22 cellular contexts compared by ENCODE assay signal in genomic region chr16:77157773-77158172, GRCh38.
"Had no signal": no experiment of that assay in that cellular context is flagged by ENCODE, and none has a peak within 500 bp of the region (broad histone marks: within the 10 kb centered on the region; RNA-seq: fewer than 3 reads in every experiment).

No MANE protein-coding gene starts in this region.

- H3K9me3 Mint-ChIP-seq: activated naive CD4-positive, alpha-beta T cell treated with anti-CD3 and anti-CD28 coated beads, Interleukin-2, amount 50 U/mL, for 24 hours; central memory CD8-positive, alpha-beta T cell; stimulated activated memory B cell treated with anti-CD40 and anti-IgM and Interleukin-4, amounts not matched to agents 10 μg/mL and 1 μg/mL and 100 μg/mL, for 72 hours had no signal

- H3K4me1 ChIP-seq: esophagus squamous epithelium, foreskin keratinocyte, lower lobe of right lung, parathyroid adenoma, right lobe of liver, stomach, testis, uterus had no signal

- H3K4me1 Mint-ChIP-seq: activated naive CD4-positive, alpha-beta T cell treated with anti-CD3 and anti-CD28 coated beads, Interleukin-2, amount 50 U/mL, for 24 hours; central memory CD8-positive, alpha-beta T cell; endodermal cell; naive B cell; stimulated activated memory B cell treated with anti-CD40 and anti-IgM and Interleukin-4, amounts not matched to agents 10 μg/mL and 1 μg/mL and 100 μg/mL, for 72 hours; WTC11 had no signal

- H3K36me3 ChIP-seq: esophagus squamous epithelium, lower lobe of right lung, right lobe of liver, stomach, uterus had no signal

- H3K9ac ChIP-seq: parathyroid adenoma had no signal

- H3K27ac ChIP-seq: esophagus squamous epithelium, foreskin keratinocyte, lower lobe of right lung, parathyroid adenoma, right lobe of liver, stomach, testis, uterus had no signal

- ATAC-seq: foreskin keratinocyte; lower lobe of right lung; right lobe of liver; stimulated activated memory B cell treated with anti-CD40 and anti-IgM and Interleukin-4, amounts not matched to agents 10 μg/mL and 1 μg/mL and 100 μg/mL, for 72 hours; WTC11 had no signal

- H3K36me3 Mint-ChIP-seq: activated naive CD4-positive, alpha-beta T cell treated with anti-CD3 and anti-CD28 coated beads, Interleukin-2, amount 50 U/mL, for 24 hours; naive B cell; stimulated activated memory B cell treated with anti-CD40 and anti-IgM and Interleukin-4, amounts not matched to agents 10 μg/mL and 1 μg/mL and 100 μg/mL, for 72 hours had no signal

- H3K4me3 Mint-ChIP-seq: activated naive CD4-positive, alpha-beta T cell treated with anti-CD3 and anti-CD28 coated beads, Interleukin-2, amount 50 U/mL, for 24 hours; central memory CD8-positive, alpha-beta T cell; endodermal cell; naive B cell; stimulated activated memory B cell treated with anti-CD40 and anti-IgM and Interleukin-4, amounts not matched to agents 10 μg/mL and 1 μg/mL and 100 μg/mL, for 72 hours; WTC11 had no signal

- H3K27ac Mint-ChIP-seq: activated naive CD4-positive, alpha-beta T cell treated with anti-CD3 and anti-CD28 coated beads, Interleukin-2, amount 50 U/mL, for 24 hours; endodermal cell; naive B cell; stimulated activated memory B cell treated with anti-CD40 and anti-IgM and Interleukin-4, amounts not matched to agents 10 μg/mL and 1 μg/mL and 100 μg/mL, for 72 hours; WTC11 had no signal

- H3K9me3 ChIP-seq: esophagus squamous epithelium, lower lobe of right lung, right lobe of liver, stomach, testis, uterus had no signal

- DNase-seq: activated gamma-delta T cell treated with Interleukin-2 at 50 U/mL for 16 hours; activated T-cell treated with anti-CD3 and anti-CD28 coated beads, Interleukin-2, amount 50 U/mL, for 1 hour; endodermal cell; esophagus squamous epithelium; foreskin keratinocyte; islet precursor cell; lower lobe of right lung; naive B cell; nucleus accumbens; right lobe of liver; small intestine; stimulated activated CD4-positive, alpha-beta T cell treated with anti-CD3 and anti-CD28 coated beads, Interleukin-15, amount 100 ng/mL, for 24 hours; stomach; T-helper 9 cell; trophoblast cell; uterus had no signal

- H3K79me2 ChIP-seq: parathyroid adenoma had no signal

- H3K27me3 ChIP-seq: esophagus squamous epithelium, foreskin keratinocyte, right lobe of liver, testis, uterus had no signal

- H3K4me3 ChIP-seq: esophagus squamous epithelium, lower lobe of right lung, right lobe of liver, stomach, testis, uterus had no signal

- H2AFZ ChIP-seq: parathyroid adenoma had no signal
